In genomic region chr17:55238197-55238930, GRCh38 we compare ENCODE assay signal across 8 cellular contexts. TPM values are rescaled to one million over a fixed set of nuclear protein-coding genes. Genes with fewer than 3 reads are reported as not detected.
DNase-seq lines count a peak whose midpoint lies in the region; ATAC-seq and TF ChIP-seq lines count a peak whose summit lies in the region.

No MANE protein-coding gene starts in this region.

- H3K4me3 ChIP-seq in coronary artery: peak overlapping the region; percentile 68

- H3K27me3 Mint-ChIP-seq in activated CD4-positive, alpha-beta T cell treated with anti-CD3 and anti-CD28 coated beads, Interleukin-2, amount 10 ng/mL, durations not matched to agents 24 days and 14 days: peaks cover 33% of the 10 kb centered on the region

- peak overlapping the region; percentile 44 to 70 for H3K27ac ChIP-seq in coronary artery

- no peaks in the 10 kb centered on the region for H3K36me3 Mint-ChIP-seq in activated CD4-positive, alpha-beta T cell treated with anti-CD3 and anti-CD28 coated beads, Interleukin-2, amount 10 ng/mL, durations not matched to agents 24 days and 14 days (ENCODE audit: low read depth)

- TF ChIP-seq CTCF in AG09319 (IDR thresholded peaks at IDR 0.05; ENCODE audit: low read depth, low read length): no peak
- TF ChIP-seq CTCF in coronary artery (IDR thresholded peaks at IDR 0.05): no peak

- H3K9me3 Mint-ChIP-seq in activated CD4-positive, alpha-beta T cell treated with anti-CD3 and anti-CD28 coated beads, Interleukin-2, amount 10 ng/mL, durations not matched to agents 24 days and 14 days: no peaks in the 10 kb centered on the region

- H3K4me3 Mint-ChIP-seq in activated CD4-positive, alpha-beta T cell treated with anti-CD3 and anti-CD28 coated beads, Interleukin-2, amount 10 ng/mL, durations not matched to agents 24 days and 14 days: peak overlapping the region; percentile 79

- peaks cover 13% of the 10 kb centered on the region for H3K4me1 Mint-ChIP-seq in activated CD4-positive, alpha-beta T cell treated with anti-CD3 and anti-CD28 coated beads, Interleukin-2, amount 10 ng/mL, durations not matched to agents 24 days and 14 days

- peak; percentile 64 for DNase-seq in AG09319 (ENCODE audit: extremely low read depth, low read depth)
- peak; percentile 96 for DNase-seq in NCI-H345 (lab: John Stamatoyannopoulos, UW)
- DNase-seq in activated CD4-positive, alpha-beta T cell treated with anti-CD3 and anti-CD28 coated beads, Interleukin-2, amount 10 ng/mL, durations not matched to agents 24 days and 14 days: peak; percentile 93
- DNase-seq in coronary artery (ENCODE audit: low spot score): peak; percentile 94
- DNase-seq in left colon: peak; percentile 92 to 94
- DNase-seq in stimulated activated CD4-positive, alpha-beta T cell treated with anti-CD3 and anti-CD28 coated beads, Interleukin-1b, Interleukin-23, amount 100 ng/mL, for 4 hours (ENCODE audit: low read depth in 2 of 2): peak; percentile 84 to 87

- ATAC-seq in GM19035 (IDR thresholded peaks at IDR 0.05; ENCODE audit: unreplicated experiment) (peak; percentile 93), HG03280 (IDR thresholded peaks at IDR 0.05; ENCODE audit: unreplicated experiment) (peak; percentile 93), left colon (peak; percentile 99)

- H3K27ac Mint-ChIP-seq in activated CD4-positive, alpha-beta T cell treated with anti-CD3 and anti-CD28 coated beads, Interleukin-2, amount 10 ng/mL, durations not matched to agents 24 days and 14 days: no peak overlapping the region

- intact Hi-C loops in activated CD4-positive, alpha-beta T cell treated with anti-CD3 and anti-CD28 coated beads, Interleukin-2, amount 10 ng/mL, durations not matched to agents 24 days and 14 days (cut with micrococcal nuclease): loop anchor here (1.0 kb wide), 2 partner anchors 26 to 270 kb away; partner anchors contain the start of genes COX11, HLF and STXBP4
- intact Hi-C loops in left colon (cut with DNase I, micrococcal nuclease): loop anchor here in 1 of 2 donors (10.0 kb wide), 1 partner anchor 244 kb away; no protein-coding TSS in a partner anchor

RNA-seq across cellular contexts. Expression of gene HLF, which starts 26.4 kb away (rescaled TPM):
- total RNA-seq in activated CD4-positive, alpha-beta T cell treated with anti-CD3 and anti-CD28 coated beads, Interleukin-2, amount 10 ng/mL, durations not matched to agents 24 days and 14 days: 0.92 and 1.3 TPM in 2 replicates
- total RNA-seq in left colon: 1 to 10 TPM in 1 of 2 donors, under 1 TPM in 1; 0.70 to 3.9 TPM

Comparison
In these comparisons a context has a peak if more than half of its experiments do, and no peak if none do; other contexts are left out.
1. Peak in every context shown above with its lines: DNase-seq, ATAC-seq, H3K4me3 ChIP-seq and H3K27ac ChIP-seq.